ENCODE assay signal across 8 cellular contexts in the genomic region with DNA sequence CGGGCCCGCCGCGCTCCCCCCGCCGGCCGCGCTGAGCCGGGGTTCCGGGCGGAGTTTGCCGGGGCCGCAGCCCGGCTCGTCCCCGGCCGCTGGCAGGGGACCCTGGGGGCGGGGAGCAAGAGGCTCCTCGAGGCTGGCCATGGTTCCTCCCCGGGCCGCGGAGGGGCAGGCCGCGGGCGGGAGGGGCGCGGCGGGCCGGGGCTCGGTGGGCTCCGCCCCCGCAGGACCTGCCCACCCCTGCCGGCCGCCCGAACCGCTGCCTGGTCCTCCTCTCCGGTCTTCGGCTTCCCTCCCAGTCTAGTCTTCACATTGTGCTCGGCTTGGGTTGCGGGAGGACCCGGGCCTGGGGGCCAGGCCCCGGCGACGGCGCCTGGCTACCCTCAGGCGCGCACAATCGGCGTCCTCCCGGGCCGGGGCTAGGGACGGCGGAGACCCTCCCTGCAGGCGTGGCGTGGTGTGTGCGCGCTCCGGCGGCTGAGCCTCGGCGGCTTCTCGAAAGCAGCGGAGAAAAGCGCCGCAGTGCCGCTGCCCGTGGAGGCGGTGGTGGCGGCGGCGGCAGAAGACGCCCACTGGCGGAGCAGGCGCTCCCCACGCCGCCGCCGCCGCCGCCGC. TPM values are rescaled to one million over a fixed set of nuclear protein-coding genes. Genes with fewer than 3 reads are reported as not detected.
DNase-seq lines count a peak whose midpoint lies in the region; ATAC-seq and TF ChIP-seq lines count a peak whose summit lies in the region.

Gene PDE10A, minus strand, starts transcription at position 571 of the 612 bp plus-strand sequence. Its CDS starts 430 bp downstream, at position 141.

- H3K4me3 ChIP-seq in choroid plexus epithelial cell (ENCODE audit: low read depth, low read length) = peak within 1 kb of the TSS; percentile 77
- peak within 1 kb of the TSS; percentile 25 to 46 (median 34) for H3K4me3 ChIP-seq in right lobe of liver
- peak within 1 kb of the TSS; percentile 80 for H3K4me3 ChIP-seq in thoracic aorta

- peaks cover 9 to 17% of the 10 kb centered on the region in 2 donors for H3K27me3 ChIP-seq in right lobe of liver
- H3K27me3 ChIP-seq in thoracic aorta (replicated peaks; ENCODE audit: insufficient read depth) = no peaks in the 10 kb centered on the region

- H3K4me1 ChIP-seq in right lobe of liver (peaks cover 0 to 23% (median 0%) of the 10 kb centered on the region in 4 donors), thoracic aorta (ENCODE audit: control insufficient read depth in 1 of 2, low read depth in 2 of 2) (peaks cover 18 to 33% of the 10 kb centered on the region in 2 donors)

- H3K27ac Mint-ChIP-seq in CD14-positive monocyte = no peak within 1 kb of the TSS

- no peak for TF ChIP-seq CTCF in choroid plexus epithelial cell (conservative IDR thresholded peaks at IDR 0.05; ENCODE audit: low read depth, low read length)
- TF ChIP-seq CTCF in right lobe of liver (IDR thresholded peaks at IDR 0.05) = no peak
- no peak for TF ChIP-seq CTCF in thoracic aorta (IDR thresholded peaks at IDR 0.05)
- no peak for TF ChIP-seq CTCF in CD14-positive monocyte (IDR thresholded peaks at IDR 0.05)

- H3K27ac ChIP-seq in right lobe of liver = no peak within 1 kb of the TSS
- H3K27ac ChIP-seq in thoracic aorta = peak within 1 kb of the TSS in 1 of 2 donors; percentile 23

- intact Hi-C loops in right lobe of liver (cut with DNase I) (no loop called here), CD14-positive monocyte (cut with micrococcal nuclease) (no loop called here)

- peak within 1 kb of the TSS in 1 of 2 donors; percentile 76 for H3K4me3 Mint-ChIP-seq in CD14-positive monocyte

- H3K9me3 ChIP-seq in right lobe of liver (no peaks in the 10 kb centered on the region), thoracic aorta (no peaks in the 10 kb centered on the region)

- peaks cover 0 to 2% of the 10 kb centered on the region in 2 donors for H3K36me3 Mint-ChIP-seq in CD14-positive monocyte

- peak; percentile 9 for DNase-seq in stimulated activated CD4-positive, alpha-beta T cell treated with anti-CD3 and anti-CD28 coated beads, Interleukin-15, amount 100 ng/mL, for 24 hours
- DNase-seq in stimulated activated CD4-positive, alpha-beta T cell treated with anti-CD3 and anti-CD28 coated beads, Interleukin-2, amount 100 ng/mL, for 48 hours = no peak
- peak; percentile 76 for DNase-seq in choroid plexus epithelial cell (ENCODE audit: low read depth)
- peak in 1 of 3 donors; percentile 43 for DNase-seq in right lobe of liver
- DNase-seq in thoracic aorta (ENCODE audit: low spot score) = no peak
- no peak for DNase-seq in CD14-positive monocyte (ENCODE audit: low spot score)
- DNase-seq in NCI-H1436 (lab: John Stamatoyannopoulos, UW) = no peak

- H3K4me1 Mint-ChIP-seq in CD14-positive monocyte = no peaks in the 10 kb centered on the region

- TF ChIP-seq POLR2A in right lobe of liver (IDR thresholded peaks at IDR 0.05) = no peak

- peaks cover 0 to 3% (median 2%) of the 10 kb centered on the region in 7 donors for H3K9me3 Mint-ChIP-seq in CD14-positive monocyte

- ATAC-seq in right lobe of liver = peak; percentile 52 to 64 (median 59)
- ATAC-seq in thoracic aorta (ENCODE audit: insufficient number of reproducible peaks, low FRiP score, low read depth) = no peak
- no peak for ATAC-seq in GM18498 (IDR thresholded peaks at IDR 0.05; ENCODE audit: unreplicated experiment)

- no CpG with 5 or more reads among the region's 81 CpGs for WGBS in right lobe of liver (ENCODE audit: insufficient coverage, low coverage, low lambda C conversion rate, missing lambda C conversion rate)

- peaks cover 59 to 71% (median 71%) of the 10 kb centered on the region in 3 donors for H3K27me3 Mint-ChIP-seq in CD14-positive monocyte (ENCODE audit: low read depth in 3 of 3)

- H3K36me3 ChIP-seq in right lobe of liver (no peaks in the 10 kb centered on the region), thoracic aorta (no peaks in the 10 kb centered on the region)

RNA-seq across cellular contexts. Expression of gene PDE10A, which starts in this region (rescaled TPM):
- total RNA-seq in right lobe of liver (1 to 10 TPM in 1 of 6 experiments, under 1 TPM in 5; 0.48 to 1.5 (median 0.65) TPM), thoracic aorta (10 to 100 TPM in 1 of 2 donors, 1 to 10 TPM in 1; 7.0 to 20.8 TPM)
- not detected for polyA plus RNA-seq in CD14-positive monocyte

Comparison
In these comparisons a context has a peak if more than half of its experiments do, and no peak if none do; other contexts are left out.
1. DNase-seq: peak in stimulated activated CD4-positive, alpha-beta T cell treated with anti-CD3 and anti-CD28 coated beads, Interleukin-15, amount 100 ng/mL, for 24 hours (single experiment) and choroid plexus epithelial cell (single experiment); none in stimulated activated CD4-positive, alpha-beta T cell treated with anti-CD3 and anti-CD28 coated beads, Interleukin-2, amount 100 ng/mL, for 48 hours (0 of 2), thoracic aorta (single experiment), CD14-positive monocyte (single experiment) and NCI-H1436 (single experiment).
2. ATAC-seq: peak in right lobe of liver (4 of 4); none in thoracic aorta (single experiment) and GM18498 (single experiment).
3. Peak in every context shown above with its lines, with median percentiles within 50 percentile points of each other: H3K4me3 ChIP-seq.